7 cellular contexts compared by ENCODE assay signal in the genomic region with DNA sequence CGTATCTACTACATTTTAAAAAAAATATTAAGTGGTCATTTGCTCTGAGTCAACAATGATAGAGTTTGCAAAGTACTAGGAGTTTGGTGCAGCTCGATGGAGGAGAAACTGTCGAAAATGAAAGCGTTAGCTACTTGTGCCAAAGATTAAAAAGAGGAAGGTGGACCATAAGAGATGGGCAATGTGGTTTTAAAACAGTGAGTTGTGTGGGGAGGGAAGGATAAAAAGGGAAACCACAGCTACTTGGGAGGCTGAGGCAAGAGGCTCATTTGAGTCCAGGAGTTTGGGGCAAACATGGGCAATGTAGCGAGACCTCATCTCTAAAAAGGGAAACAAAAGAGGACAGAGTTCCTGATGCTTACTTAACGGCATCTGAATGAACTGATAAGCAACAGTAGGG. TPM values are rescaled to one million over a fixed set of nuclear protein-coding genes. Genes with fewer than 3 reads are reported as not detected.
DNase-seq lines count a peak whose midpoint lies in the region; ATAC-seq, FAIRE-seq and TF ChIP-seq lines count a peak whose summit lies in the region.

No MANE protein-coding gene starts in this region.

- no peak overlapping the region for H3K4ac ChIP-seq in IMR-90 (ENCODE audit: low read depth, low read length)

- H3K4me3 ChIP-seq in IMR-90 (ENCODE audit: insufficient read depth, low read depth, low read length) = no peak overlapping the region
- H3K4me3 ChIP-seq in HepG2 (replicated peaks in 1 of 3; ENCODE audit: insufficient read depth in 1 of 3, low read depth in 2 of 3, low read length in 3 of 3) = no peak overlapping the region; a peak in 1 of 6 replicates
- H3K4me3 ChIP-seq in SJCRH30 = no peak overlapping the region

- TF ChIP-seq POLR2A in IMR-90 (IDR thresholded peaks at IDR 0.05; ENCODE audit: low read depth, low read length) (no peak), HepG2 (IDR thresholded peaks at IDR 0.05; ENCODE audit: insufficient read depth in 1 of 2, low read depth in 2 of 2, low read length in 2 of 2) (no peak)

- H3K27ac ChIP-seq in IMR-90 (ENCODE audit: insufficient read depth, low read length) (no peak overlapping the region), HepG2 (ENCODE audit: extremely low read length, insufficient read depth, low read length) (no peak overlapping the region), SJCRH30 (no peak overlapping the region)

- H3K56ac ChIP-seq in IMR-90 (ENCODE audit: extremely low read depth, insufficient read depth, low read length) = no peak overlapping the region

- H3K9ac ChIP-seq in IMR-90 (ENCODE audit: low read depth, low read length) (no peak overlapping the region), HepG2 (ENCODE audit: insufficient read depth, low read depth, low read length) (no peak overlapping the region)

- no peak overlapping the region for H2AK5ac ChIP-seq in IMR-90 (ENCODE audit: low read depth, low read length)

- no peaks in the 10 kb centered on the region for H4K20me1 ChIP-seq in IMR-90 (ENCODE audit: insufficient read depth, low read length)
- H4K20me1 ChIP-seq in HepG2 (ENCODE audit: insufficient read depth, low read length) = no peaks in the 10 kb centered on the region

- H2BK120ac ChIP-seq in IMR-90 (ENCODE audit: low read depth, low read length) = no peak overlapping the region

- H3K18ac ChIP-seq in IMR-90 (ENCODE audit: low read depth, low read length) = no peak overlapping the region

- no peak for TF ChIP-seq EP300 in HepG2 (IDR thresholded peaks at IDR 0.05; ENCODE audit: low read depth in 2 of 2, low read length in 2 of 2)
- TF ChIP-seq EP300 in HepG2 (CRISPR knock-in tag; IDR thresholded peaks at IDR 0.05; ENCODE audit: borderline replicate concordance) = no peak

- 100% methylated on average over 4 of the region's 6 CpGs; no CpG with 5 or more reads in 1 of the 2 experiments for WGBS in IMR-90 (ENCODE audit: extremely low coverage in 2 of 2, insufficient read length in 1 of 2), 2 experiments
- 60% methylated on average over 6 of the region's 6 CpGs for WGBS in HepG2 (ENCODE audit: low lambda C conversion rate)

- BruUV-seq in IMR-90 (replicated peaks; lab: Mats Ljungman, UMichigan) (no TSS peak), HepG2 (replicated peaks; lab: Mats Ljungman, UMichigan) (no TSS peak)

- in situ Hi-C loops in IMR-90 (cut with MboI; ENCODE audit: low sequenced_read_pairs) (loop anchor here (10.0 kb wide), 1 partner anchor 329 kb away; no protein-coding TSS in a partner anchor), HepG2 (cut with HindIII; ENCODE audit: extremely low pct_ligation_motif_present, low pct_unique_long_range_greater_than_20kb) (no loop called here)

- no peaks in the 10 kb centered on the region for H3K79me2 ChIP-seq in HepG2 (ENCODE audit: insufficient read depth, low read length)

- no peak overlapping the region for H2AK9ac ChIP-seq in IMR-90 (replicated peaks; ENCODE audit: low read depth, low read length, poor library complexity)

- H3K9me1 ChIP-seq in IMR-90 (ENCODE audit: insufficient read depth, low read length) = peaks cover 3% of the 10 kb centered on the region; the same call in 1 of the 2 replicates

- H3K4me2 ChIP-seq in IMR-90 (ENCODE audit: low read depth, low read length) (no peak overlapping the region), HepG2 (ENCODE audit: low read depth, low read length) (peak overlapping the region; percentile 54; the same call in 1 of the 2 replicates)

- H4K8ac ChIP-seq in IMR-90 (ENCODE audit: low read depth in 2 of 2, low read length in 2 of 2) = no peak overlapping the region

- H3K36me3 ChIP-seq in IMR-90 (ENCODE audit: control insufficient read depth, insufficient read depth, low read length) (no peaks in the 10 kb centered on the region), HepG2 (replicated peaks in 1 of 2; ENCODE audit: control insufficient read depth in 1 of 2, insufficient read depth in 2 of 2, low read length in 2 of 2) (no peaks in the 10 kb centered on the region), SJCRH30 (no peaks in the 10 kb centered on the region)

- no peak for TF ChIP-seq RAD21 in IMR-90 (IDR thresholded peaks at IDR 0.05; ENCODE audit: low read length)
- no peak for TF ChIP-seq RAD21 in HepG2 (CRISPR knock-in tag; IDR thresholded peaks at IDR 0.05)

- H2BK15ac ChIP-seq in IMR-90 (ENCODE audit: low read depth, low read length) = no peak overlapping the region

- H2BK5ac ChIP-seq in IMR-90 (ENCODE audit: low read depth, low read length, poor library complexity, severe bottlenecking) = no peak overlapping the region

- FAIRE-seq in HepG2 (lab: Jason Lieb, UNC) = no peak

- no peak overlapping the region for H4K91ac ChIP-seq in IMR-90 (ENCODE audit: insufficient read depth, low read depth, low read length)

- intact Hi-C loops in IMR-90 (cut with micrococcal nuclease) = no loop called here
- intact Hi-C loops in HepG2 (cut with micrococcal nuclease; ENCODE audit: unreplicated experiment) = no loop called here
- intact Hi-C loops in left colon (cut with DNase I, micrococcal nuclease) = no loop called here

- H3K79me1 ChIP-seq in IMR-90 (ENCODE audit: low read depth in 1 of 2, low read length in 2 of 2) = no peaks in the 10 kb centered on the region

- no peak for TF ChIP-seq CTCF in IMR-90 (conservative IDR thresholded peaks at IDR 0.05; ENCODE audit: low read depth, low read length)
- no peak for TF ChIP-seq CTCF in HepG2 (CRISPR knock-in tag; IDR thresholded peaks at IDR 0.05)

- H3K4me1 ChIP-seq in IMR-90 (ENCODE audit: control insufficient read depth, insufficient read depth, low read length) (peaks cover 4% of the 10 kb centered on the region), HepG2 (ENCODE audit: insufficient read depth, low read length) (peaks cover 37% of the 10 kb centered on the region), SJCRH30 (no peaks in the 10 kb centered on the region)

- H3K27me3 ChIP-seq in IMR-90 (ENCODE audit: control insufficient read depth, insufficient read depth, low read length) = no peaks in the 10 kb centered on the region
- no peaks in the 10 kb centered on the region for H3K27me3 ChIP-seq in HepG2 (ENCODE audit: control insufficient read depth in 1 of 2, insufficient read depth in 2 of 2, low read length in 2 of 2)
- no peaks in the 10 kb centered on the region for H3K27me3 ChIP-seq in SJCRH30

- H2AFZ ChIP-seq in IMR-90 (replicated peaks; ENCODE audit: low read length, poor library complexity) (no peak overlapping the region), HepG2 (ENCODE audit: low read length) (no peak overlapping the region)

- peak overlapping the region; percentile 31; the same call in 1 of the 2 replicates for H3K14ac ChIP-seq in IMR-90 (replicated peaks; ENCODE audit: low read depth, low read length)

- no peaks in the 10 kb centered on the region for H3K9me3 ChIP-seq in IMR-90 (ENCODE audit: control insufficient read depth, insufficient read depth, low read length)
- H3K9me3 ChIP-seq in HepG2 (ENCODE audit: low read length) = no peaks in the 10 kb centered on the region
- H3K9me3 ChIP-seq in SJCRH30 (replicated peaks) = no peaks in the 10 kb centered on the region

- no peak overlapping the region; the same call in 1 of the 2 replicates for H4K5ac ChIP-seq in IMR-90 (ENCODE audit: low read depth, low read length)

- H3K23ac ChIP-seq in IMR-90 (ENCODE audit: low read depth, low read length) = no peak overlapping the region

- POLR2A ChIA-PET in IMR-90 (lab: Charles Lee; ENCODE audit: unreplicated experiment) (no interaction called here), HepG2 (lab: Yijun Ruan, JAX) (no interaction called here)

- CTCF ChIA-PET in IMR-90 (lab: Yijun Ruan, JAX) (interaction anchor here (0.8 to 1.1 kb wide), 2 partner anchors 35 to 279 kb away, joined by 3 to 5 read pairs; no protein-coding TSS in a partner anchor), HepG2 (lab: Yijun Ruan, JAX; ENCODE audit: low intra/inter-chr PET ratio, low total read pairs) (no interaction called here)

- no peak overlapping the region for H2BK20ac ChIP-seq in IMR-90 (ENCODE audit: low read depth, low read length)

- DNase-seq in IMR-90 (no peak), HepG2 (ENCODE audit: low spot score) (no peak), left colon (no peak), putamen (ENCODE audit: low spot score) (no peak), SJCRH30 (no peak)

- dilution Hi-C loops in IMR-90 (cut with HindIII; ENCODE audit: low sequenced_read_pairs, unreplicated experiment) = no loop called here

- peak; percentile 85 for ATAC-seq in GM18861 (IDR thresholded peaks at IDR 0.05; ENCODE audit: unreplicated experiment)
- peak; percentile 91 for ATAC-seq in GM21786 (IDR thresholded peaks at IDR 0.05; ENCODE audit: unreplicated experiment)
- ATAC-seq in IMR-90 (ENCODE audit: low read depth) = no peak
- ATAC-seq in HepG2 = no peak
- no peak for ATAC-seq in left colon

RNA-seq across cellular contexts. Expression of a gene that starts 18.2 kb away (rescaled TPM):
- 82.1 and 133 TPM in 2 replicates for total RNA-seq in IMR-90 (2012; rRNA removed)
- 91.0 and 98.1 TPM in 2 replicates for polyA plus RNA-seq in IMR-90 (2012; rRNA removed)
- polyA plus RNA-seq in IMR-90 (2012; cell fraction: cytosol; rRNA removed) = 53.4 and 67.4 TPM in 2 replicates
- 31.4 and 54.0 TPM in 2 replicates for polyA plus RNA-seq in IMR-90 (2012; cell fraction: nucleus; rRNA removed; ENCODE audit: low replicate concordance)
- 118 and 209 TPM in 2 replicates for total RNA-seq in HepG2 (2016; rRNA removed; fragmentation: Illumina TruSeq; extraction: Trizol)
- 59.5 and 67.0 TPM in 2 replicates for total RNA-seq in HepG2 (2016; cell fraction: cytosol; rRNA removed; fragmentation: Illumina TruSeq; extraction: Trizol; ENCODE audit: low read depth)
- total RNA-seq in HepG2 (2016; cell fraction: insoluble cytoplasmic fraction; rRNA removed; fragmentation: Illumina TruSeq; extraction: Trizol) = 113 and 182 TPM in 2 replicates
- total RNA-seq in HepG2 (2016; cell fraction: membrane; rRNA removed; fragmentation: Illumina TruSeq; extraction: Trizol) = 152 and 164 TPM in 2 replicates
- 67.2 and 75.9 TPM in 2 replicates for total RNA-seq in HepG2 (2016; cell fraction: nucleus; rRNA removed; fragmentation: Illumina TruSeq; extraction: Trizol)
- 50.0 and 66.9 TPM in 2 replicates for polyA plus RNA-seq in HepG2 (2011; rRNA removed)
- polyA plus RNA-seq in HepG2 (2011; cell fraction: cytosol; rRNA removed) = 45.9 and 56.3 TPM in 2 replicates
- polyA plus RNA-seq in HepG2 (2011; cell fraction: nucleus; rRNA removed) = 15.4 and 18.5 TPM in 2 replicates
- 98.4 and 107 TPM in 2 replicates for polyA plus RNA-seq in HepG2 (2012)
- polyA plus RNA-seq in HepG2 (2016; cell fraction: cytosol; fragmentation: Illumina TruSeq; extraction: Trizol; ENCODE audit: low read depth) = 84.6 and 85.9 TPM in 2 replicates
- 184 and 200 TPM in 2 replicates for polyA plus RNA-seq in HepG2 (2016; cell fraction: insoluble cytoplasmic fraction; fragmentation: Illumina TruSeq; extraction: Trizol; ENCODE audit: low read depth)
- 141 and 148 TPM in 2 replicates for polyA plus RNA-seq in HepG2 (2016; cell fraction: membrane; fragmentation: Illumina TruSeq; extraction: Trizol; ENCODE audit: low read depth)
- polyA plus RNA-seq in HepG2 (2016; cell fraction: nucleus; fragmentation: Illumina TruSeq; extraction: Trizol; ENCODE audit: insufficient read depth, low read depth) = 89.3 and 99.2 TPM in 2 replicates
- 120 and 181 TPM in 2 replicates for polyA minus RNA-seq in HepG2 (2011; rRNA and poly(A)+ RNA removed; ENCODE audit: low replicate concordance)
- polyA minus RNA-seq in HepG2 (2011; cell fraction: cytosol; rRNA and poly(A)+ RNA removed) = 78.0 and 91.8 TPM in 2 replicates
- polyA minus RNA-seq in HepG2 (2011; cell fraction: nucleus; rRNA and poly(A)+ RNA removed) = 38.5 and 42.1 TPM in 2 replicates
- 10 to 100 TPM; 74.4 to 75.6 TPM for total RNA-seq in left colon
- total RNA-seq in SJCRH30 (2014; rRNA removed; shearing (Covaris generic)) = 171 and 173 TPM in 2 replicates

RNA-seq across cellular contexts. Expression of a gene that starts 47.1 kb away (rescaled TPM):
- 58.6 and 59.7 TPM in 2 replicates for total RNA-seq in IMR-90 (2012; rRNA removed)
- polyA plus RNA-seq in IMR-90 (2012; rRNA removed) = 22.9 and 28.1 TPM in 2 replicates
- 13.1 and 15.9 TPM in 2 replicates for polyA plus RNA-seq in IMR-90 (2012; cell fraction: cytosol; rRNA removed)
- polyA plus RNA-seq in IMR-90 (2012; cell fraction: nucleus; rRNA removed; ENCODE audit: low replicate concordance) = 5.7 and 19.6 TPM in 2 replicates
- 51.3 and 59.9 TPM in 2 replicates for total RNA-seq in HepG2 (2016; rRNA removed; fragmentation: Illumina TruSeq; extraction: Trizol)
- total RNA-seq in HepG2 (2016; cell fraction: cytosol; rRNA removed; fragmentation: Illumina TruSeq; extraction: Trizol; ENCODE audit: low read depth) = 27.8 and 33.3 TPM in 2 replicates
- total RNA-seq in HepG2 (2016; cell fraction: insoluble cytoplasmic fraction; rRNA removed; fragmentation: Illumina TruSeq; extraction: Trizol) = 54.4 and 63.8 TPM in 2 replicates
- total RNA-seq in HepG2 (2016; cell fraction: membrane; rRNA removed; fragmentation: Illumina TruSeq; extraction: Trizol) = 39.9 and 46.1 TPM in 2 replicates
- 28.7 and 30.1 TPM in 2 replicates for total RNA-seq in HepG2 (2016; cell fraction: nucleus; rRNA removed; fragmentation: Illumina TruSeq; extraction: Trizol)
- polyA plus RNA-seq in HepG2 (2011; rRNA removed) = 15.8 and 24.0 TPM in 2 replicates
- 12.1 and 15.7 TPM in 2 replicates for polyA plus RNA-seq in HepG2 (2011; cell fraction: cytosol; rRNA removed)
- polyA plus RNA-seq in HepG2 (2011; cell fraction: nucleus; rRNA removed) = 6.4 and 7.9 TPM in 2 replicates
- 18.4 and 33.0 TPM in 2 replicates for polyA plus RNA-seq in HepG2 (2012)
- polyA plus RNA-seq in HepG2 (2016; cell fraction: cytosol; fragmentation: Illumina TruSeq; extraction: Trizol; ENCODE audit: low read depth) = 24.4 and 28.5 TPM in 2 replicates
- polyA plus RNA-seq in HepG2 (2016; cell fraction: insoluble cytoplasmic fraction; fragmentation: Illumina TruSeq; extraction: Trizol; ENCODE audit: low read depth) = 52.6 and 55.1 TPM in 2 replicates
- 34.2 and 34.9 TPM in 2 replicates for polyA plus RNA-seq in HepG2 (2016; cell fraction: membrane; fragmentation: Illumina TruSeq; extraction: Trizol; ENCODE audit: low read depth)
- 30.6 and 34.6 TPM in 2 replicates for polyA plus RNA-seq in HepG2 (2016; cell fraction: nucleus; fragmentation: Illumina TruSeq; extraction: Trizol; ENCODE audit: insufficient read depth, low read depth)
- polyA minus RNA-seq in HepG2 (2011; rRNA and poly(A)+ RNA removed; ENCODE audit: low replicate concordance) = 6.9 and 14.3 TPM in 2 replicates
- polyA minus RNA-seq in HepG2 (2011; cell fraction: cytosol; rRNA and poly(A)+ RNA removed) = 14.5 and 18.7 TPM in 2 replicates
- polyA minus RNA-seq in HepG2 (2011; cell fraction: nucleus; rRNA and poly(A)+ RNA removed) = 25.6 and 25.8 TPM in 2 replicates
- total RNA-seq in left colon = 10 to 100 TPM; 72.1 to 74.9 TPM
- 46.1 and 47.0 TPM in 2 replicates for total RNA-seq in SJCRH30 (2014; rRNA removed; shearing (Covaris generic))

Comparison
In these comparisons a context has a peak if more than half of its experiments do, and no peak if none do; other contexts are left out.
1. ATAC-seq: peak in GM18861 (single experiment) and GM21786 (single experiment); none in IMR-90 (single experiment), HepG2 (single experiment) and left colon (single experiment).